ENCODE assay signal across 1 cellular context in genomic region chr20:45934587-45935415, GRCh38.
A peak's percentile ranks its signal among the peaks of the same experiment; 100 is the strongest.
TF ChIP-seq lines count a peak whose summit lies in the region.

PCIF1 (plus strand) TSS chr20:45934683; CDS start chr20:45939000, 4,317 bp downstream.

TF ChIP-seq in HepG2, 621 proteins besides CTCF, POLR2A, EP300 and RAD21 (continued from another document and continues in another):
- TF ChIP-seq AKNA (CRISPR knock-in tag; IDR thresholded peaks at IDR 0.05; ENCODE audit: borderline replicate concordance) (0 out of 2 replicates have a peak, but pooled peaks have one; percentile 87), BCLAF1 (IDR thresholded peaks at IDR 0.05) (no peak), ZIK1 (CRISPR knock-in tag; IDR thresholded peaks at IDR 0.05; ENCODE audit: borderline replicate concordance, low read depth) (peak; percentile 84; the same call in 1 of the 2 replicates), ZNF329 (CRISPR knock-in tag; IDR thresholded peaks at IDR 0.05; ENCODE audit: low read depth) (peak; percentile 85; the same call in 1 of the 2 replicates), ZMYM2 (CRISPR knock-in tag; IDR thresholded peaks at IDR 0.05) (no peak), E2F2 (CRISPR knock-in tag; IDR thresholded peaks at IDR 0.05; ENCODE audit: borderline replicate concordance) (peak; percentile 68), NFYC (CRISPR knock-in tag; IDR thresholded peaks at IDR 0.05) (peak; percentile 87), SOX5 (CRISPR knock-in tag; IDR thresholded peaks at IDR 0.05; ENCODE audit: borderline replicate concordance) (peak; percentile 46; the same call in 1 of the 2 replicates), KDM4B (CRISPR knock-in tag; IDR thresholded peaks at IDR 0.05) (peak; percentile 90), ZNF33B (CRISPR knock-in tag; IDR thresholded peaks at IDR 0.05) (no peak; the same call in 1 of the 2 replicates), ZNF773 (CRISPR knock-in tag; IDR thresholded peaks at IDR 0.05; ENCODE audit: borderline replicate concordance) (peak; percentile 75), ZNF574 (CRISPR knock-in tag; IDR thresholded peaks at IDR 0.05) (peak; percentile 87), ZNF367 (CRISPR knock-in tag; IDR thresholded peaks at IDR 0.05; ENCODE audit: borderline replicate concordance) (peak; percentile 93; the same call in 1 of the 2 replicates), DDIT3 (CRISPR knock-in tag; IDR thresholded peaks at IDR 0.05) (no peak), KLF6 (CRISPR knock-in tag; IDR thresholded peaks at IDR 0.05) (peak; percentile 91), ZNF747 (CRISPR knock-in tag; IDR thresholded peaks at IDR 0.05; ENCODE audit: borderline replicate concordance) (peak; percentile 95; the same call in 1 of the 2 replicates), KIAA2018 (CRISPR knock-in tag; IDR thresholded peaks at IDR 0.05; ENCODE audit: borderline replicate concordance) (peak; percentile 68; the same call in 1 of the 2 replicates), SAP130 (CRISPR knock-in tag; IDR thresholded peaks at IDR 0.05; ENCODE audit: low read depth) (peak; percentile 90; the same call in 1 of the 2 replicates), CC2D1A (CRISPR knock-in tag; IDR thresholded peaks at IDR 0.05) (no peak), ZNF501 (CRISPR knock-in tag; IDR thresholded peaks at IDR 0.05) (peak; percentile 76), ZBTB2 (CRISPR knock-in tag; IDR thresholded peaks at IDR 0.05; ENCODE audit: low read depth) (peak; percentile 81), IKZF1 (IDR thresholded peaks at IDR 0.05) (no peak), JARID2 (CRISPR knock-in tag; IDR thresholded peaks at IDR 0.05; ENCODE audit: insufficient replicate concordance) (peak; percentile 99), ZBTB43 (CRISPR knock-in tag; conservative IDR thresholded peaks at IDR 0.05) (no peak; the same call in 1 of the 2 replicates), SMAD1 (CRISPR knock-in tag; IDR thresholded peaks at IDR 0.05; ENCODE audit: borderline replicate concordance, low read depth) (peak; percentile 96; the same call in 1 of the 2 replicates), ETV5 (CRISPR knock-in tag; IDR thresholded peaks at IDR 0.05; ENCODE audit: borderline replicate concordance) (peak; percentile 48; the same call in 1 of the 2 replicates), ZNF547 (CRISPR knock-in tag; IDR thresholded peaks at IDR 0.05) (peak; percentile 89), FOXK2 (IDR thresholded peaks at IDR 0.05) (peak; percentile 91), HES4 (CRISPR knock-in tag; IDR thresholded peaks at IDR 0.05; ENCODE audit: borderline replicate concordance) (peak; percentile 99)
